ENCODE assay signal across 1 cellular context in the genomic region with DNA sequence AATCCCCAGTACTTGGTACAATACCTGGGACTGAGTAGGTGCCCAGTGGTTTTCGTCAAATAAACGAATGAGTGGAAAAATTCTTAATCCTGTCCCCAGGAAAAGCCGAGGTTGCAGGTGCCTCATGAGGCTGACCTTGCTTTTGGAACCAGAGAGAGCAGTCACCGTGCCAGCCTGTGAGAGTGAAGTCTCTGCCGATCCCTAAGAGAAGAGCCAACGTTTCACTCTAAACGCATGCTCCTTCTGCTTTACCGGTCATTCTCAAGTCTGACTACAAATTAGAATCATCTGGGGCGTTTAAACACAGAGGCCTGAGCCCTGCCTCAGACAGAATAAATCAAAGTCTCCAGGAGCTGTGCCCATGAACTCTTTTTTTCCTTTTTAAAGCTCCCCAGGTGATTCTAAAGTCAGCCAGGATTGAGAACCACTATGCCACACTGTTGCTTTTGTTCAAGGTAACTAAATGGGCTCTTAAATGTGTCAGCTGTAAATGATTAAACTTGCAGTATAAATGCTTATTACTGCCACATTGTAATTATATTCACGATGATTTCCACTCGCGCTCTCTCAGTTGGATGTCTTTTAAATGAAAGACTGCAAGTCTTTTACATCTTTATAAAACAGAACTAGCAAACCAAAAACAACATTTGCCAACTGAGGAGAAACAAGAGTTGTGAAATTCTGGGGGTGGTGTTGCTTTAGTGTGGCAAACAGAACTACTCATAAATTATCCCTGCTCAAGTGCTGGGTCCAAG.
TF ChIP-seq lines count a peak whose summit lies in the region.

No MANE protein-coding gene starts in this region.

TF ChIP-seq in GM23338, 12 proteins besides CTCF, POLR2A, EP300 and RAD21 (continued from another document):
- TF ChIP-seq, protein P1, sequence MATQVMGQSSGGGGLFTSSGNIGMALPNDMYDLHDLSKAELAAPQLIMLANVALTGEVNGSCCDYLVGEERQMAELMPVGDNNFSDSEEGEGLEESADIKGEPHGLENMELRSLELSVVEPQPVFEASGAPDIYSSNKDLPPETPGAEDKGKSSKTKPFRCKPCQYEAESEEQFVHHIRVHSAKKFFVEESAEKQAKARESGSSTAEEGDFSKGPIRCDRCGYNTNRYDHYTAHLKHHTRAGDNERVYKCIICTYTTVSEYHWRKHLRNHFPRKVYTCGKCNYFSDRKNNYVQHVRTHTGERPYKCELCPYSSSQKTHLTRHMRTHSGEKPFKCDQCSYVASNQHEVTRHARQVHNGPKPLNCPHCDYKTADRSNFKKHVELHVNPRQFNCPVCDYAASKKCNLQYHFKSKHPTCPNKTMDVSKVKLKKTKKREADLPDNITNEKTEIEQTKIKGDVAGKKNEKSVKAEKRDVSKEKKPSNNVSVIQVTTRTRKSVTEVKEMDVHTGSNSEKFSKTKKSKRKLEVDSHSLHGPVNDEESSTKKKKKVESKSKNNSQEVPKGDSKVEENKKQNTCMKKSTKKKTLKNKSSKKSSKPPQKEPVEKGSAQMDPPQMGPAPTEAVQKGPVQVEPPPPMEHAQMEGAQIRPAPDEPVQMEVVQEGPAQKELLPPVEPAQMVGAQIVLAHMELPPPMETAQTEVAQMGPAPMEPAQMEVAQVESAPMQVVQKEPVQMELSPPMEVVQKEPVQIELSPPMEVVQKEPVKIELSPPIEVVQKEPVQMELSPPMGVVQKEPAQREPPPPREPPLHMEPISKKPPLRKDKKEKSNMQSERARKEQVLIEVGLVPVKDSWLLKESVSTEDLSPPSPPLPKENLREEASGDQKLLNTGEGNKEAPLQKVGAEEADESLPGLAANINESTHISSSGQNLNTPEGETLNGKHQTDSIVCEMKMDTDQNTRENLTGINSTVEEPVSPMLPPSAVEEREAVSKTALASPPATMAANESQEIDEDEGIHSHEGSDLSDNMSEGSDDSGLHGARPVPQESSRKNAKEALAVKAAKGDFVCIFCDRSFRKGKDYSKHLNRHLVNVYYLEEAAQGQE (IDR thresholded peaks at IDR 0.05; ENCODE audit: unreplicated experiment) = no peak
